ENCODE assay signal across 13 cellular contexts in genomic region chr6:52544325-52545022, GRCh38. TPM values are rescaled to one million over a fixed set of nuclear protein-coding genes. Genes with fewer than 3 reads are reported as not detected.
DNase-seq lines count a peak whose midpoint lies in the region; ATAC-seq and TF ChIP-seq lines count a peak whose summit lies in the region.
"Had no signal": no experiment of that assay in that cellular context is flagged by ENCODE, and none has a peak within 500 bp of the region (broad histone marks: within the 10 kb centered on the region; RNA-seq: fewer than 3 reads in every experiment).

No MANE protein-coding gene starts in this region.

- in situ Hi-C loops in G401 (cut with HindIII; ENCODE audit: low sequenced_read_pairs): no loop called here

- ATAC-seq in upper lobe of right lung: no peak
- ATAC-seq in GM19035 (IDR thresholded peaks at IDR 0.05; ENCODE audit: unreplicated experiment): no peak
- ATAC-seq in HG02973 (IDR thresholded peaks at IDR 0.05; ENCODE audit: unreplicated experiment): no peak

- H3K27me3 Mint-ChIP-seq in chondrocyte (ENCODE audit: low read depth): no peaks in the 10 kb centered on the region

- peak overlapping the region; percentile 28 for H3K4me3 Mint-ChIP-seq in chondrocyte (ENCODE audit: unreplicated experiment)
- H3K4me3 Mint-ChIP-seq: neural crest cell had no signal

- H3K27me3 ChIP-seq in upper lobe of right lung: no peaks in the 10 kb centered on the region

- intact Hi-C loops in upper lobe of right lung (cut with DNase I): no loop called here

- H3K4me1 ChIP-seq in upper lobe of right lung: peaks cover 31% of the 10 kb centered on the region

- peak overlapping the region; percentile 95 for H3K27ac Mint-ChIP-seq in chondrocyte (ENCODE audit: unreplicated experiment)

- H3K4me1 Mint-ChIP-seq in chondrocyte (ENCODE audit: low read depth): peaks cover 100% of the 10 kb centered on the region

- H3K27ac ChIP-seq in upper lobe of right lung: peak overlapping the region; percentile 45

- DNase-seq in NCI-H510A treated with DMSO at 0.1 percent for 48 hours (lab: John Stamatoyannopoulos, UW): peak; percentile 38
- no peak for DNase-seq in NCI-H510A (lab: John Stamatoyannopoulos, UW)
- no peak for DNase-seq in chondrocyte (ENCODE audit: low spot score)
- peak; percentile 60 for DNase-seq in mesenteric fat pad (ENCODE audit: low spot score)
- no peak for DNase-seq in upper lobe of right lung
- DNase-seq in G401 (ENCODE audit: low spot score): no peak
- DNase-seq: activated CD4-positive, CD25-positive, alpha-beta regulatory T cell treated with anti-CD3 and anti-CD28 coated beads, Interleukin-2, amount 50 U/mL, for 72 hours; activated naive CD4-positive, alpha-beta T cell; NCI-H2171 treated with DMSO at 0.1 percent for 48 hours; stimulated activated CD4-positive, alpha-beta T cell treated with anti-CD3 and anti-CD28 coated beads, Interleukin-1b, Interleukin-23, amount 100 ng/mL, for 48 hours had no signal

- H3K36me3 Mint-ChIP-seq in chondrocyte (ENCODE audit: low read depth): peaks cover 6% of the 10 kb centered on the region

- no peaks in the 10 kb centered on the region for H3K9me3 Mint-ChIP-seq in chondrocyte (ENCODE audit: low read depth)
- H3K9me3 Mint-ChIP-seq: neural crest cell had no signal

- H3K9me3 ChIP-seq in upper lobe of right lung: no peaks in the 10 kb centered on the region

- no peak overlapping the region for H3K4me3 ChIP-seq in upper lobe of right lung

- TF ChIP-seq CTCF in chondrocyte (IDR thresholded peaks at IDR 0.05) (no peak), upper lobe of right lung (IDR thresholded peaks at IDR 0.05) (no peak)

- no peaks in the 10 kb centered on the region for H3K36me3 ChIP-seq in upper lobe of right lung

RNA-seq across cellular contexts. Expression of gene TRAM2, which starts 32.4 kb away (rescaled TPM):
- total RNA-seq in chondrocyte: 159 to 178 TPM (median 159 TPM) in 3 replicates
- 56.3 TPM for total RNA-seq in mesenteric fat pad
- total RNA-seq in upper lobe of right lung: 24.2 TPM
- 4.9 and 9.6 TPM in 2 replicates for total RNA-seq in G401 (2014; rRNA removed; shearing (Covaris generic))

Comparison
In these comparisons a context has a peak if more than half of its experiments do, and no peak if none do; other contexts are left out.
1. DNase-seq: peak in NCI-H510A treated with DMSO at 0.1 percent for 48 hours (single experiment) and mesenteric fat pad (single experiment); none in NCI-H510A (single experiment), chondrocyte (single experiment), upper lobe of right lung (single experiment) and G401 (single experiment).